25 cellular contexts compared by ENCODE assay signal in genomic region chr9:6677803-6678202, GRCh38. TPM values are rescaled to one million over a fixed set of nuclear protein-coding genes. Genes with fewer than 3 reads are reported as not detected.
"Had no signal": no experiment of that assay in that cellular context is flagged by ENCODE, and none has a peak within 500 bp of the region (broad histone marks: within the 10 kb centered on the region; RNA-seq: fewer than 3 reads in every experiment).

No MANE protein-coding gene starts in this region.

- H3K36me3 ChIP-seq: heart right ventricle, left ventricle myocardium inferior, pancreas, right atrium auricular region, suprapubic skin, thoracic aorta, tibial artery, uterus had no signal

- H2AFZ ChIP-seq: hepatocyte had no signal

- H3K4me2 ChIP-seq: hepatocyte had no signal

- H3K4me1 ChIP-seq: pancreas, uterus had no signal

- H3K4me3 Mint-ChIP-seq: naive thymus-derived CD4-positive, alpha-beta T cell; stimulated activated naive B cell treated with anti-CD40 and anti-IgM and Interleukin-4, amounts not matched to agents 10 μg/mL and 1 μg/mL and 100 μg/mL, for 72 hours had no signal

- H3K9me3 ChIP-seq: heart right ventricle, left ventricle myocardium inferior, mucosa of descending colon, pancreas, right atrium auricular region, suprapubic skin, thoracic aorta, tibial artery, uterus had no signal

- DNase-seq: heart right ventricle; islet precursor cell; left ventricle myocardium inferior; mesendoderm; midbrain; mucosa of descending colon; naive thymus-derived CD4-positive, alpha-beta T cell; nucleus accumbens; pancreas; stimulated activated CD4-positive, alpha-beta T cell treated with anti-CD3 and anti-CD28 coated beads, Interleukin-12 subunit alpha, Interleukin-12 subunit beta, amount 100 ng/mL, for 4 hours; stimulated activated CD4-positive, alpha-beta T cell treated with anti-CD3 and anti-CD28 coated beads, Interleukin-15, amount 100 ng/mL, for 24 hours; stimulated activated CD4-positive, alpha-beta T cell treated with anti-CD3 and anti-CD28 coated beads, Interleukin-2, amount 100 ng/mL, for 24 hours; stimulated activated CD4-positive, alpha-beta T cell treated with anti-CD3 and anti-CD28 coated beads, Interleukin-4, amount 100 ng/mL, for 1 hour; stimulated activated naive B cell treated with anti-CD40 and anti-IgM and Interleukin-4, amounts not matched to agents 10 μg/mL and 1 μg/mL and 100 μg/mL, for 72 hours; stimulated activated naive CD8-positive, alpha-beta T cell treated with anti-CD3 and anti-CD28 coated beads, Interleukin-15, Interleukin-2, amounts not matched to agents 100 U/mL and 50 U/mL, for 24 hours; tibial artery; uterus had no signal

- H3K4me3 ChIP-seq: heart right ventricle, hepatocyte, left ventricle myocardium inferior, lung, mucosa of descending colon, pancreas, right atrium auricular region, skin epidermis, suprapubic skin, thoracic aorta, tibial artery, uterus had no signal

- H3K27ac Mint-ChIP-seq: stimulated activated naive B cell treated with anti-CD40 and anti-IgM and Interleukin-4, amounts not matched to agents 10 μg/mL and 1 μg/mL and 100 μg/mL, for 72 hours had no signal

- H3K27me3 ChIP-seq: heart right ventricle, hepatocyte, pancreas, right atrium auricular region, suprapubic skin, tibial artery, uterus had no signal

- H3K9me3 Mint-ChIP-seq: naive thymus-derived CD4-positive, alpha-beta T cell; stimulated activated naive B cell treated with anti-CD40 and anti-IgM and Interleukin-4, amounts not matched to agents 10 μg/mL and 1 μg/mL and 100 μg/mL, for 72 hours had no signal

- H3K27me3 Mint-ChIP-seq: naive thymus-derived CD4-positive, alpha-beta T cell; stimulated activated naive B cell treated with anti-CD40 and anti-IgM and Interleukin-4, amounts not matched to agents 10 μg/mL and 1 μg/mL and 100 μg/mL, for 72 hours had no signal

- H3K36me3 Mint-ChIP-seq: naive thymus-derived CD4-positive, alpha-beta T cell had no signal

- ATAC-seq: heart right ventricle; mucosa of descending colon; naive thymus-derived CD4-positive, alpha-beta T cell; pancreas; sciatic nerve; stimulated activated naive B cell treated with anti-CD40 and anti-IgM and Interleukin-4, amounts not matched to agents 10 μg/mL and 1 μg/mL and 100 μg/mL, for 72 hours; stimulated activated naive CD8-positive, alpha-beta T cell treated with anti-CD3 and anti-CD28 coated beads, Interleukin-15, Interleukin-2, amounts not matched to agents 100 U/mL and 50 U/mL, for 24 hours had no signal

- FAIRE-seq: pancreas had no signal

- H3K27ac ChIP-seq: heart right ventricle, hepatocyte, left ventricle myocardium inferior, pancreas, right atrium auricular region, skin epidermis, suprapubic skin, thoracic aorta, tibial artery, uterus had no signal

RNA-seq across cellular contexts. Expression of gene GLDC, which starts 32.3 kb away (rescaled TPM):
- total RNA-seq: heart right ventricle, left ventricle myocardium inferior, subcutaneous adipose tissue had no signal
- polyA plus RNA-seq: naive thymus-derived CD4-positive, alpha-beta T cell had no signal
